18 cellular contexts compared by ENCODE assay signal in genomic region chr22:26526165-26526564, GRCh38. TPM values are rescaled to one million over a fixed set of nuclear protein-coding genes. Genes with fewer than 3 reads are reported as not detected.
DNase-seq lines count a peak whose midpoint lies in the region; ATAC-seq, FAIRE-seq and TF ChIP-seq lines count a peak whose summit lies in the region.
"Had no signal": no experiment of that assay in that cellular context is flagged by ENCODE, and none has a peak within 500 bp of the region (broad histone marks: within the 10 kb centered on the region; RNA-seq: fewer than 3 reads in every experiment).

No MANE protein-coding gene starts in this region.

- H3K9me3 ChIP-seq in DOHH2 (ENCODE audit: control insufficient read depth, insufficient read depth, low read length) (no peaks in the 10 kb centered on the region), psoas muscle (no peaks in the 10 kb centered on the region)
- H3K9me3 ChIP-seq: BLaER1, MG63 had no signal

- no peak for TF ChIP-seq CTCF in activated CD8-positive, alpha-beta T cell treated with anti-CD3 and anti-CD28 coated beads for 36 hours (IDR thresholded peaks at IDR 0.05)
- TF ChIP-seq CTCF in DOHH2 (IDR thresholded peaks at IDR 0.05; ENCODE audit: low read depth, low read length, poor library complexity, severe bottlenecking), result no peak
- TF ChIP-seq CTCF in psoas muscle (IDR thresholded peaks at IDR 0.05), result no peak

- WGBS in psoas muscle, 3 donors, result 28 to 34% (median 34%) methylated on average over 5 of the region's 5 CpGs

- H3K27me3 ChIP-seq in DOHH2 (ENCODE audit: control insufficient read depth, low read length) (no peaks in the 10 kb centered on the region), psoas muscle (ENCODE audit: insufficient read depth in 3 of 3, low read length in 2 of 3) (no peaks in the 10 kb centered on the region)
- H3K27me3 ChIP-seq: BLaER1, MG63 had no signal

- H3K36me3 Mint-ChIP-seq in activated CD8-positive, alpha-beta T cell treated with anti-CD3 and anti-CD28 coated beads for 36 hours (ENCODE audit: low read depth), result peaks cover 22% of the 10 kb centered on the region
- peaks cover 48% of the 10 kb centered on the region for H3K36me3 Mint-ChIP-seq in activated CD8-positive, alpha-beta T cell treated with anti-CD3 and anti-CD28 coated beads, Interleukin-2, amount 10 ng/mL, durations not matched to agents 7 days and 5 days (ENCODE audit: low read depth)
- H3K36me3 Mint-ChIP-seq in central memory CD8-positive, alpha-beta T cell (ENCODE audit: insufficient read depth), result peaks cover 62% of the 10 kb centered on the region
- peaks cover 12% of the 10 kb centered on the region for H3K36me3 Mint-ChIP-seq in activated CD4-positive, alpha-beta memory T cell treated with anti-CD3 and anti-CD28 coated beads for 36 hours

- no peak for FAIRE-seq in HTR-8/SVneo (lab: Jason Lieb, UNC)
- FAIRE-seq: H54 had no signal

- H3K27ac Mint-ChIP-seq in activated CD8-positive, alpha-beta T cell treated with anti-CD3 and anti-CD28 coated beads for 36 hours, result peak overlapping the region; percentile 5
- no peak overlapping the region for H3K27ac Mint-ChIP-seq in activated CD8-positive, alpha-beta T cell treated with anti-CD3 and anti-CD28 coated beads, Interleukin-2, amount 10 ng/mL, durations not matched to agents 7 days and 5 days
- peak overlapping the region; percentile 41 for H3K27ac Mint-ChIP-seq in central memory CD8-positive, alpha-beta T cell (ENCODE audit: low read depth)
- H3K27ac Mint-ChIP-seq in activated CD4-positive, alpha-beta memory T cell treated with anti-CD3 and anti-CD28 coated beads for 36 hours, result no peak overlapping the region

- H3K4me1 Mint-ChIP-seq in activated CD8-positive, alpha-beta T cell treated with anti-CD3 and anti-CD28 coated beads for 36 hours (ENCODE audit: low read depth), result no peaks in the 10 kb centered on the region
- peaks cover 4% of the 10 kb centered on the region for H3K4me1 Mint-ChIP-seq in activated CD8-positive, alpha-beta T cell treated with anti-CD3 and anti-CD28 coated beads, Interleukin-2, amount 10 ng/mL, durations not matched to agents 7 days and 5 days (ENCODE audit: low read depth)
- H3K4me1 Mint-ChIP-seq in central memory CD8-positive, alpha-beta T cell, result no peaks in the 10 kb centered on the region
- H3K4me1 Mint-ChIP-seq in activated CD4-positive, alpha-beta memory T cell treated with anti-CD3 and anti-CD28 coated beads for 36 hours (ENCODE audit: low read depth), result no peaks in the 10 kb centered on the region

- H3K9me2 ChIP-seq in DOHH2 (replicated peaks; ENCODE audit: control insufficient read depth, low read length), result no peaks in the 10 kb centered on the region

- CTCF ChIA-PET in activated CD8-positive, alpha-beta T cell treated with anti-CD3 and anti-CD28 coated beads for 36 hours (lab: Charles Lee), result no interaction called here
- CTCF ChIA-PET in activated CD8-positive, alpha-beta T cell treated with anti-CD3 and anti-CD28 coated beads, Interleukin-2, amount 10 ng/mL, durations not matched to agents 7 days and 5 days (lab: Charles Lee), result interaction anchor here (1.4 to 1.9 kb wide), 2 partner anchors 23 to 139 kb away, joined by 4 to 7 read pairs; no protein-coding TSS in a partner anchor
- CTCF ChIA-PET in activated CD4-positive, alpha-beta memory T cell treated with anti-CD3 and anti-CD28 coated beads for 36 hours (lab: Charles Lee), result no interaction called here

- H3F3A ChIP-seq in DOHH2 (ENCODE audit: control insufficient read depth, insufficient read depth), result peaks cover 40% of the 10 kb centered on the region

- H3K27me3 Mint-ChIP-seq in activated CD8-positive, alpha-beta T cell treated with anti-CD3 and anti-CD28 coated beads for 36 hours, result no peaks in the 10 kb centered on the region
- H3K27me3 Mint-ChIP-seq in activated CD8-positive, alpha-beta T cell treated with anti-CD3 and anti-CD28 coated beads, Interleukin-2, amount 10 ng/mL, durations not matched to agents 7 days and 5 days (ENCODE audit: low read depth), result no peaks in the 10 kb centered on the region
- no peaks in the 10 kb centered on the region for H3K27me3 Mint-ChIP-seq in central memory CD8-positive, alpha-beta T cell
- no peaks in the 10 kb centered on the region for H3K27me3 Mint-ChIP-seq in activated CD4-positive, alpha-beta memory T cell treated with anti-CD3 and anti-CD28 coated beads for 36 hours

- H4K20me1 ChIP-seq in DOHH2 (ENCODE audit: control insufficient read depth, insufficient read depth, low read depth, low read length), result no peaks in the 10 kb centered on the region
- H4K20me1 ChIP-seq: BLaER1 had no signal

- H3K4me3 ChIP-seq in DOHH2 (ENCODE audit: low read length), result no peak overlapping the region
- peak overlapping the region; percentile 43 for H3K4me3 ChIP-seq in psoas muscle
- H3K4me3 ChIP-seq: BLaER1, MG63 had no signal

- H3K79me2 ChIP-seq in DOHH2 (ENCODE audit: control insufficient read depth, low read length), result peaks cover 5% of the 10 kb centered on the region

- peaks cover 88% of the 10 kb centered on the region for H3K4me1 ChIP-seq in DOHH2 (ENCODE audit: control insufficient read depth, low read length)
- H3K4me1 ChIP-seq in psoas muscle, result peaks cover 27% of the 10 kb centered on the region

- peak overlapping the region; percentile 93 for H3K4me2 ChIP-seq in DOHH2 (ENCODE audit: low read length)
- H3K4me2 ChIP-seq: BLaER1, KMS-11 had no signal

- peak overlapping the region; percentile 86 for H3K27ac ChIP-seq in DOHH2 (ENCODE audit: low read depth, low read length)
- H3K27ac ChIP-seq in psoas muscle, result peak overlapping the region; percentile 84
- H3K27ac ChIP-seq: 22Rv1, BLaER1, KMS-11 had no signal

- H3K36me3 ChIP-seq in DOHH2 (ENCODE audit: control insufficient read depth, low read length) (peaks cover 73% of the 10 kb centered on the region), psoas muscle (ENCODE audit: insufficient read depth in 1 of 2, low read depth in 1 of 2) (peaks cover 0 to 16% of the 10 kb centered on the region in 2 donors)
- H3K36me3 ChIP-seq: MG63 had no signal

- DNase-seq in activated CD8-positive, alpha-beta T cell treated with anti-CD3 and anti-CD28 coated beads for 36 hours, result no peak
- DNase-seq in activated CD8-positive, alpha-beta T cell treated with anti-CD3 and anti-CD28 coated beads, Interleukin-2, amount 10 ng/mL, durations not matched to agents 7 days and 5 days, result no peak
- no peak for DNase-seq in central memory CD8-positive, alpha-beta T cell (ENCODE audit: low spot score in 2 of 2)
- DNase-seq in psoas muscle (no peak), NCI-H510A treated with DMSO at 0.1 percent for 48 hours (lab: John Stamatoyannopoulos, UW) (no peak), HTR-8/SVneo (ENCODE audit: insufficient read length, low spot score) (no peak)
- no peak for DNase-seq in activated CD4-positive, alpha-beta memory T cell treated with anti-CD3 and anti-CD28 coated beads for 36 hours
- DNase-seq: MG63, NCI-H1092 treated with DMSO at 0.1 percent for 48 hours, NCI-H1694 treated with DMSO at 0.1 percent for 48 hours, NCI-H748 treated with DMSO at 0.1 percent for 48 hours, SHP77 had no signal

- intact Hi-C loops in activated CD8-positive, alpha-beta T cell treated with anti-CD3 and anti-CD28 coated beads for 36 hours (cut with micrococcal nuclease), result no loop called here
- intact Hi-C loops in psoas muscle (cut with DNase I), result loop anchor here (2.0 to 5.0 kb wide), 3 partner anchors 23 to 61 kb away; no protein-coding TSS in a partner anchor
- intact Hi-C loops in activated CD4-positive, alpha-beta memory T cell treated with anti-CD3 and anti-CD28 coated beads for 36 hours (cut with micrococcal nuclease), result no loop called here

- ATAC-seq in activated CD8-positive, alpha-beta T cell treated with anti-CD3 and anti-CD28 coated beads for 36 hours, result no peak
- no peak for ATAC-seq in activated CD8-positive, alpha-beta T cell treated with anti-CD3 and anti-CD28 coated beads, Interleukin-2, amount 10 ng/mL, durations not matched to agents 7 days and 5 days
- ATAC-seq in central memory CD8-positive, alpha-beta T cell (replicated peaks; ENCODE audit: extremely low read depth, poor library complexity, severe bottlenecking), result no peak
- peak in 2 of 4 donors; percentile 20 to 59 for ATAC-seq in psoas muscle
- ATAC-seq: Panc1 had no signal

- no peaks in the 10 kb centered on the region for H3K9me3 Mint-ChIP-seq in activated CD8-positive, alpha-beta T cell treated with anti-CD3 and anti-CD28 coated beads for 36 hours
- no peaks in the 10 kb centered on the region for H3K9me3 Mint-ChIP-seq in activated CD8-positive, alpha-beta T cell treated with anti-CD3 and anti-CD28 coated beads, Interleukin-2, amount 10 ng/mL, durations not matched to agents 7 days and 5 days (ENCODE audit: insufficient read depth)
- no peaks in the 10 kb centered on the region for H3K9me3 Mint-ChIP-seq in central memory CD8-positive, alpha-beta T cell
- no peaks in the 10 kb centered on the region for H3K9me3 Mint-ChIP-seq in activated CD4-positive, alpha-beta memory T cell treated with anti-CD3 and anti-CD28 coated beads for 36 hours

- no peak overlapping the region for H3K4me3 Mint-ChIP-seq in activated CD8-positive, alpha-beta T cell treated with anti-CD3 and anti-CD28 coated beads for 36 hours
- H3K4me3 Mint-ChIP-seq in activated CD8-positive, alpha-beta T cell treated with anti-CD3 and anti-CD28 coated beads, Interleukin-2, amount 10 ng/mL, durations not matched to agents 7 days and 5 days, result no peak overlapping the region
- H3K4me3 Mint-ChIP-seq in central memory CD8-positive, alpha-beta T cell, result no peak overlapping the region
- no peak overlapping the region for H3K4me3 Mint-ChIP-seq in activated CD4-positive, alpha-beta memory T cell treated with anti-CD3 and anti-CD28 coated beads for 36 hours

- POLR2A ChIA-PET in activated CD8-positive, alpha-beta T cell treated with anti-CD3 and anti-CD28 coated beads for 36 hours (lab: Charles Lee), result interaction anchor here (1.0 kb wide), 1 partner anchor 11 kb away, joined by 4 read pairs; no protein-coding TSS in a partner anchor
- POLR2A ChIA-PET in activated CD8-positive, alpha-beta T cell treated with anti-CD3 and anti-CD28 coated beads, Interleukin-2, amount 10 ng/mL, durations not matched to agents 7 days and 5 days (lab: Charles Lee), result no interaction called here
- POLR2A ChIA-PET in activated CD4-positive, alpha-beta memory T cell treated with anti-CD3 and anti-CD28 coated beads for 36 hours (lab: Charles Lee), result no interaction called here

RNA-seq across cellular contexts. Expression of gene TFIP11, which starts 13.9 kb away (rescaled TPM):
- total RNA-seq in activated CD8-positive, alpha-beta T cell treated with anti-CD3 and anti-CD28 coated beads for 36 hours, result 10 to 100 TPM; 37.4 to 37.8 TPM
- 10 to 100 TPM; 56.2 to 57.7 TPM for total RNA-seq in activated CD8-positive, alpha-beta T cell treated with anti-CD3 and anti-CD28 coated beads, Interleukin-2, amount 10 ng/mL, durations not matched to agents 7 days and 5 days
- 10 to 100 TPM; 29.1 to 48.6 (median 33.5) TPM for total RNA-seq in psoas muscle
- 10 to 100 TPM; 28.8 to 56.1 (median 37.8) TPM for polyA plus RNA-seq in psoas muscle
- 10 to 100 TPM; 41.1 to 43.0 TPM for total RNA-seq in activated CD4-positive, alpha-beta memory T cell treated with anti-CD3 and anti-CD28 coated beads for 36 hours

RNA-seq across cellular contexts. Expression of gene SRRD, which starts 42.5 kb away (rescaled TPM):
- 10 to 100 TPM; 24.8 to 26.3 TPM for total RNA-seq in activated CD8-positive, alpha-beta T cell treated with anti-CD3 and anti-CD28 coated beads for 36 hours
- 10 to 100 TPM; 21.6 to 22.6 TPM for total RNA-seq in activated CD8-positive, alpha-beta T cell treated with anti-CD3 and anti-CD28 coated beads, Interleukin-2, amount 10 ng/mL, durations not matched to agents 7 days and 5 days
- 10 to 100 TPM; 25.4 to 36.6 (median 28.9) TPM for total RNA-seq in psoas muscle
- polyA plus RNA-seq in psoas muscle, result 10 to 100 TPM; 36.1 to 51.2 (median 38.3) TPM
- total RNA-seq in activated CD4-positive, alpha-beta memory T cell treated with anti-CD3 and anti-CD28 coated beads for 36 hours, result 10 to 100 TPM; 20.6 to 22.0 TPM

RNA-seq across cellular contexts. Expression of gene HPS4, which starts 42.6 kb away (rescaled TPM):
- total RNA-seq in activated CD8-positive, alpha-beta T cell treated with anti-CD3 and anti-CD28 coated beads for 36 hours, result 10 to 100 TPM; 51.8 to 53.5 TPM
- total RNA-seq in activated CD8-positive, alpha-beta T cell treated with anti-CD3 and anti-CD28 coated beads, Interleukin-2, amount 10 ng/mL, durations not matched to agents 7 days and 5 days, result 10 to 100 TPM; 32.2 to 34.6 TPM
- total RNA-seq in psoas muscle, result 10 to 100 TPM in 3 of 4 donors, 1 to 10 TPM in 1; 7.4 to 12.5 (median 10.4) TPM
- 10 to 100 TPM in 1 of 3 donors, 1 to 10 TPM in 2; 5.8 to 13.9 (median 6.4) TPM for polyA plus RNA-seq in psoas muscle
- total RNA-seq in activated CD4-positive, alpha-beta memory T cell treated with anti-CD3 and anti-CD28 coated beads for 36 hours, result 10 to 100 TPM; 41.7 to 44.3 TPM

Comparison
In these comparisons a context has a peak if more than half of its experiments do, and no peak if none do; other contexts are left out.
1. H3K27ac Mint-ChIP-seq: peak in activated CD8-positive, alpha-beta T cell treated with anti-CD3 and anti-CD28 coated beads for 36 hours (single experiment) and central memory CD8-positive, alpha-beta T cell (single experiment); none in activated CD8-positive, alpha-beta T cell treated with anti-CD3 and anti-CD28 coated beads, Interleukin-2, amount 10 ng/mL, durations not matched to agents 7 days and 5 days (single experiment) and activated CD4-positive, alpha-beta memory T cell treated with anti-CD3 and anti-CD28 coated beads for 36 hours (single experiment).
2. intact Hi-C loops: an anchor here in psoas muscle (2.0 to 5.0 kb wide); none called in activated CD8-positive, alpha-beta T cell treated with anti-CD3 and anti-CD28 coated beads for 36 hours and activated CD4-positive, alpha-beta memory T cell treated with anti-CD3 and anti-CD28 coated beads for 36 hours.